Comparison of ENCODE assay signal across 9 cellular contexts in the genomic region with DNA sequence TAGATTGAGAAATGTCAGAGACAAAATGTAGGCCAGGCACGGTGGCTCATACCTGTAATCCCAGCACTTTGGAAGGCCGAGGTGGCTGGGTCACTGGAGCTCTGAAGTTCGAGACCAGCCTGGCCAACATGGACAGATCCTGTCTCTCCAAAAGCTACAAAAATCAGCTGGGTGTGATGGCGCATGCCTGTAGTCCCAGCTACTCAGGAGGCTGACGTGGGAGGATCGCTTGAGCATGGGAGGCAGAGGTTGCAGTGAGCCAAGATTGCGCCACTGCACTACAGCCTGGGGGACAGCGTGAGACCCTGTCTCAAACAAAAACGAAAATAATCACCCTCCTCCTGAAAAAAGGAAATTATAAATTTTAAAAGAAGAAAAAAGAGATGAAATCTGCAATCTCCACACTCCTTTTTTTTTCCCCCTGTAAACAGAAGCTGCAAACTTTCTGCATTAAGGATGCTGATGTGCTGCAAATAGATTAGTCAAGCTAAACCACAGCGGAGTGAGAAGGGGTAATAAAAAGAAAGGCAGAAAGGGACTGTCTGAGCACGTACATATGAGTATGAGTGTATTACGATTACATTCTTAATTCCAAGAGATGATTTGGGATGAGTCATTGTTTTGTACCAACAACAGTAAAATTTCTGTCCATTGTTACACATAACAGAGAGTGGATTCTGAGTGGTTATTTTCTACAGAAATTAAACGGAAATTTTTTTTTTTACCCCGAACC.
DNase-seq lines count a peak whose midpoint lies in the region; ATAC-seq and TF ChIP-seq lines count a peak whose summit lies in the region.
"Had no signal": no experiment of that assay in that cellular context is flagged by ENCODE, and none has a peak within 500 bp of the region (broad histone marks: within the 10 kb centered on the region; RNA-seq: fewer than 3 reads in every experiment).

No MANE protein-coding gene starts in this region.

- peak in 1 of 2 experiments; percentile 35; a peak in 1 of 4 replicates for TF ChIP-seq EP300 in SK-N-SH (IDR thresholded peaks at IDR 0.05; ENCODE audit: borderline replicate concordance in 1 of 2, low read depth in 1 of 2, low read length in 1 of 2)

- CTCF ChIA-PET in HCT116 (lab: Charles Lee) (interaction anchor here (0.7 kb wide), 1 partner anchor 9 kb away, joined by 3 read pairs; no protein-coding TSS in a partner anchor), SK-N-SH (lab: Yijun Ruan, JAX) (interaction anchor here (1.2 kb wide), 1 partner anchor 11 kb away, joined by 3 read pairs; no protein-coding TSS in a partner anchor)

- H3K27me3 ChIP-seq in HCT116 (ENCODE audit: insufficient read depth, low read length) (no peaks in the 10 kb centered on the region), SK-N-SH (ENCODE audit: insufficient read depth) (no peaks in the 10 kb centered on the region)

- BruUV-seq in HCT116 (replicated peaks; lab: Mats Ljungman, UMichigan) = no TSS peak

- peaks cover 22 to 58% of the 10 kb centered on the region in 2 donors for H3K4me1 Mint-ChIP-seq in stimulated activated naive B cell treated with anti-CD40 and anti-IgM and Interleukin-4, amounts not matched to agents 10 μg/mL and 1 μg/mL and 100 μg/mL, for 72 hours

- H3K27ac ChIP-seq in HCT116 (ENCODE audit: low read depth, low read length) (no peak overlapping the region), SK-N-SH (ENCODE audit: low read depth in 2 of 2, low read length in 1 of 2) (peak overlapping the region in 1 of 2 experiments; percentile 76; a peak in 2 of 4 replicates)

- no peak for TF ChIP-seq RAD21 in HCT116 (IDR thresholded peaks at IDR 0.05; ENCODE audit: low read depth)
- no peak for TF ChIP-seq RAD21 in SK-N-SH (IDR thresholded peaks at IDR 0.05; ENCODE audit: low read length)

- H3K79me2 ChIP-seq in HCT116 (ENCODE audit: insufficient read depth, low read length) (peaks cover 34% of the 10 kb centered on the region), SK-N-SH (ENCODE audit: insufficient read depth) (peaks cover 8% of the 10 kb centered on the region)

- H3K9me2 ChIP-seq in HCT116 (ENCODE audit: insufficient read depth) (no peaks in the 10 kb centered on the region), SK-N-SH (no peaks in the 10 kb centered on the region)

- TF ChIP-seq POLR2A in HCT116 (IDR thresholded peaks at IDR 0.05; ENCODE audit: borderline replicate concordance, extremely low read depth, insufficient read depth, insufficient read length) = no peak

- H3K27ac Mint-ChIP-seq in stimulated activated naive B cell treated with anti-CD40 and anti-IgM and Interleukin-4, amounts not matched to agents 10 μg/mL and 1 μg/mL and 100 μg/mL, for 72 hours = peak overlapping the region; percentile 42

- peaks cover 0 to 1% of the 10 kb centered on the region in 2 donors for H3K9me3 Mint-ChIP-seq in stimulated activated naive B cell treated with anti-CD40 and anti-IgM and Interleukin-4, amounts not matched to agents 10 μg/mL and 1 μg/mL and 100 μg/mL, for 72 hours

- H3K4me3 Mint-ChIP-seq in stimulated activated naive B cell treated with anti-CD40 and anti-IgM and Interleukin-4, amounts not matched to agents 10 μg/mL and 1 μg/mL and 100 μg/mL, for 72 hours = no peak overlapping the region

- DNase-seq in HCT116 (ENCODE audit: low read depth, low spot score) (no peak), SK-N-SH (no peak), epithelial cell of esophagus (ENCODE audit: low read depth) (peak; percentile 94), NCI-H2196 (lab: John Stamatoyannopoulos, UW; ENCODE audit: unreplicated experiment) (no peak), ACHN (no peak), Right ventricle myocardium superior (no peak)
- no peak for DNase-seq in stimulated activated naive B cell treated with anti-CD40 and anti-IgM and Interleukin-4, amounts not matched to agents 10 μg/mL and 1 μg/mL and 100 μg/mL, for 72 hours
- DNase-seq: activated CD4-positive, CD25-positive, alpha-beta regulatory T cell; NCI-H1694 treated with DMSO at 0.1 percent for 48 hours had no signal

- ATAC-seq in HCT116 (peak; percentile 50; the same call in 1 of the 2 replicates), Right ventricle myocardium superior (ENCODE audit: poor library complexity) (no peak)
- ATAC-seq in stimulated activated naive B cell treated with anti-CD40 and anti-IgM and Interleukin-4, amounts not matched to agents 10 μg/mL and 1 μg/mL and 100 μg/mL, for 72 hours (replicated peaks) = peak; percentile 67 to 77

- peaks cover 1 to 3% of the 10 kb centered on the region in 2 donors for H3K36me3 Mint-ChIP-seq in stimulated activated naive B cell treated with anti-CD40 and anti-IgM and Interleukin-4, amounts not matched to agents 10 μg/mL and 1 μg/mL and 100 μg/mL, for 72 hours

- no peaks in the 10 kb centered on the region for H4K20me1 ChIP-seq in HCT116 (ENCODE audit: insufficient read depth)
- H4K20me1 ChIP-seq in SK-N-SH (ENCODE audit: insufficient read depth) = no peaks in the 10 kb centered on the region

- peak overlapping the region; percentile 40 for H3K4me2 ChIP-seq in HCT116 (ENCODE audit: low read length)
- peak overlapping the region; percentile 17; the same call in 1 of the 2 replicates for H3K4me2 ChIP-seq in SK-N-SH

- H3K4me1 ChIP-seq in HCT116 (ENCODE audit: control insufficient read depth in 1 of 2, insufficient read depth in 2 of 2, low read length in 2 of 2) = peaks cover 7 to 24% of the 10 kb centered on the region in 2 experiments
- peaks cover 0 to 20% of the 10 kb centered on the region in 2 experiments; a peak in 1 of 4 replicates for H3K4me1 ChIP-seq in SK-N-SH (ENCODE audit: control insufficient read depth in 1 of 2, insufficient read depth in 2 of 2, low read depth in 1 of 2, low read length in 1 of 2)

- POLR2A ChIA-PET in HCT116 (lab: Charles Lee) = no interaction called here
- POLR2A ChIA-PET in SK-N-SH (lab: Yijun Ruan, JAX) = no interaction called here

- peaks cover 20% of the 10 kb centered on the region for H3F3A ChIP-seq in SK-N-SH (replicated peaks; ENCODE audit: insufficient read depth)

- RAD21 ChIA-PET in HCT116 (lab: Charles Lee; ENCODE audit: low non-redundant PET in 1 of 2, low total read pairs in 2 of 2, uncharacterized antibody in 2 of 2, unreplicated experiment in 2 of 2) = no interaction called here

- H3K9me3 ChIP-seq in HCT116 (ENCODE audit: control insufficient read depth in 1 of 2, insufficient read depth in 1 of 2, low read depth in 1 of 2, low read length in 2 of 2) (no peaks in the 10 kb centered on the region), SK-N-SH (no peaks in the 10 kb centered on the region)

- H3K9ac ChIP-seq in HCT116 (ENCODE audit: low read length) = no peak overlapping the region
- H3K9ac ChIP-seq in SK-N-SH = peak overlapping the region; percentile 18; the same call in 1 of the 2 replicates

- TF ChIP-seq CTCF in HCT116 (IDR thresholded peaks at IDR 0.05 in 2 of 3, conservative IDR thresholded peaks at IDR 0.05 in 1 of 3; ENCODE audit: borderline replicate concordance in 1 of 3, insufficient read depth in 1 of 3, low read depth in 2 of 3, low read length in 2 of 3) (no peak), SK-N-SH (IDR thresholded peaks at IDR 0.05) (no peak), epithelial cell of esophagus (IDR thresholded peaks at IDR 0.05; ENCODE audit: insufficient read depth, low read depth, low read length, missing control alignments) (no peak)

- in situ Hi-C loops in ACHN (cut with HindIII; ENCODE audit: low pct_ligation_motif_present, low pct_unique_long_range_greater_than_20kb, low sequenced_read_pairs) = no loop called here

- H2AFZ ChIP-seq in HCT116 (ENCODE audit: low read depth, low read length, poor library complexity, severe bottlenecking) (no peak overlapping the region), SK-N-SH (ENCODE audit: low read depth) (no peak overlapping the region)

- H3K27me3 Mint-ChIP-seq in stimulated activated naive B cell treated with anti-CD40 and anti-IgM and Interleukin-4, amounts not matched to agents 10 μg/mL and 1 μg/mL and 100 μg/mL, for 72 hours = no peaks in the 10 kb centered on the region

- H3K36me3 ChIP-seq in HCT116 (ENCODE audit: control insufficient read depth in 1 of 2, insufficient read depth in 2 of 2, low read length in 2 of 2) (no peaks in the 10 kb centered on the region), SK-N-SH (replicated peaks in 1 of 2; ENCODE audit: control insufficient read depth in 1 of 2, insufficient read depth in 2 of 2, low read length in 1 of 2) (no peaks in the 10 kb centered on the region)

- intact Hi-C loops in HCT116 (cut with micrococcal nuclease) (no loop called here), Right ventricle myocardium superior (cut with DNase I) (no loop called here)

- H3K4me3 ChIP-seq in HCT116 (replicated peaks in 1 of 2; ENCODE audit: low read depth in 1 of 2, low read length in 2 of 2) (no peak overlapping the region), SK-N-SH (ENCODE audit: low read depth in 2 of 2, low read length in 1 of 2) (no peak overlapping the region), epithelial cell of esophagus (ENCODE audit: low read length) (no peak overlapping the region)

- WGBS in SK-N-SH (ENCODE audit: low lambda C conversion rate) = 65% methylated on average over 14 of the region's 14 CpGs

TF ChIP-seq in HCT116, 20 proteins besides CTCF, POLR2A, EP300 and RAD21 (continues in another document):
- TF ChIP-seq EGR1 (IDR thresholded peaks at IDR 0.05; ENCODE audit: low read depth) (no peak), POLR2AphosphoS5 (IDR thresholded peaks at IDR 0.05; ENCODE audit: low read depth, low read length) (no peak), YY1 (IDR thresholded peaks at IDR 0.05; ENCODE audit: extremely low read depth, insufficient replicate concordance, low read depth, low read length) (no peak), ZFX (IDR thresholded peaks at IDR 0.05) (no peak), SP1 (IDR thresholded peaks at IDR 0.05; ENCODE audit: low read depth) (0 out of 2 replicates have a peak, but pooled peaks have one; percentile 0)

TF ChIP-seq in SK-N-SH, 30 proteins besides CTCF, POLR2A, EP300 and RAD21 (continues in another document):
- TF ChIP-seq JUND (IDR thresholded peaks at IDR 0.05) (peak; percentile 81), FOSL2 (IDR thresholded peaks at IDR 0.05; ENCODE audit: borderline replicate concordance, low read depth) (peak; percentile 88), TAF1 (IDR thresholded peaks at IDR 0.05; ENCODE audit: borderline replicate concordance, low read depth, low read length) (no peak), NRF1 (IDR thresholded peaks at IDR 0.05; ENCODE audit: low read depth, low read length) (no peak), NFIC (IDR thresholded peaks at IDR 0.05; ENCODE audit: borderline replicate concordance) (no peak), TCF12 (IDR thresholded peaks at IDR 0.05) (peak; percentile 55)

Comparison
In these comparisons a context has a peak if more than half of its experiments do, and no peak if none do; other contexts are left out.
1. Of the 11 proteins assayed by ChIP-seq in both SK-N-SH and HCT116: peak only in SK-N-SH: JUND and POLR2AphosphoS5; only in HCT116: none; in both: none; in neither: 9.